Comparison of ENCODE assay signal across 1 cellular context in the genomic region with DNA sequence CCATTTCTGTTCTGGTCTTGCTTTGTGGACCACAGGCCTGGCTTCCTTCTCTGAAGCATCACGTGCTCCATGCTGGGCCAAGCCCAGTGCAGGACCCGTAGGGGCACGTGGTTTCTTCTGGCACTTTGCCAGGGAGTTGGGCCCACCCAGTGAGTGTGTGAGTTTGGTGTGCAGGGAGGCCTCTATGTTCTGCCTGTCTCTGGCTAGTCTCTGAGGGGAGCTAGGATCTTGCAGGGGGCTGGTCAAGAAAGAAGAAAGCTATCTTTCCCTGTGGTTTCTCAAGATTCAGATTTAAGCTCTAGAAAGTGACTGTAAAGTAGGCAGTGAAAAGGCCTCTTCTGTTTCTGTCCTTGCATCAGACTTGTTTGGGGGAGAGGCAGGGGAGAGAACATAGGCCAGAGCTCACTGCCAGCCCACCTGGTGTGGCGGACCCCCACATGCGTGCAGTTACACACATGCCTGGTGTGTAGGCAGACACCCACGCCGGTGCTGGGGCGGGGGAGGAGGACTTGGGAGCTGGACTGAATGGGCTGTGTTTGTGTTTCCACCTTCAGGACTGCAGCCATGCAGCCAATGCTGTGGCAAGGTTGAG.
TF ChIP-seq lines count a peak whose summit lies in the region.

No MANE protein-coding gene starts in this region.

TF ChIP-seq in WTC11, 78 proteins besides CTCF, POLR2A, EP300 and RAD21 (continued from another document):
- TF ChIP-seq, protein P1, sequence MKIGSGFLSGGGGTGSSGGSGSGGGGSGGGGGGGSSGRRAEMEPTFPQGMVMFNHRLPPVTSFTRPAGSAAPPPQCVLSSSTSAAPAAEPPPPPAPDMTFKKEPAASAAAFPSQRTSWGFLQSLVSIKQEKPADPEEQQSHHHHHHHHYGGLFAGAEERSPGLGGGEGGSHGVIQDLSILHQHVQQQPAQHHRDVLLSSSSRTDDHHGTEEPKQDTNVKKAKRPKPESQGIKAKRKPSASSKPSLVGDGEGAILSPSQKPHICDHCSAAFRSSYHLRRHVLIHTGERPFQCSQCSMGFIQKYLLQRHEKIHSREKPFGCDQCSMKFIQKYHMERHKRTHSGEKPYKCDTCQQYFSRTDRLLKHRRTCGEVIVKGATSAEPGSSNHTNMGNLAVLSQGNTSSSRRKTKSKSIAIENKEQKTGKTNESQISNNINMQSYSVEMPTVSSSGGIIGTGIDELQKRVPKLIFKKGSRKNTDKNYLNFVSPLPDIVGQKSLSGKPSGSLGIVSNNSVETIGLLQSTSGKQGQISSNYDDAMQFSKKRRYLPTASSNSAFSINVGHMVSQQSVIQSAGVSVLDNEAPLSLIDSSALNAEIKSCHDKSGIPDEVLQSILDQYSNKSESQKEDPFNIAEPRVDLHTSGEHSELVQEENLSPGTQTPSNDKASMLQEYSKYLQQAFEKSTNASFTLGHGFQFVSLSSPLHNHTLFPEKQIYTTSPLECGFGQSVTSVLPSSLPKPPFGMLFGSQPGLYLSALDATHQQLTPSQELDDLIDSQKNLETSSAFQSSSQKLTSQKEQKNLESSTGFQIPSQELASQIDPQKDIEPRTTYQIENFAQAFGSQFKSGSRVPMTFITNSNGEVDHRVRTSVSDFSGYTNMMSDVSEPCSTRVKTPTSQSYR (CRISPR knock-in tag; IDR thresholded peaks at IDR 0.05), result no peak
- TF ChIP-seq, protein P2, sequence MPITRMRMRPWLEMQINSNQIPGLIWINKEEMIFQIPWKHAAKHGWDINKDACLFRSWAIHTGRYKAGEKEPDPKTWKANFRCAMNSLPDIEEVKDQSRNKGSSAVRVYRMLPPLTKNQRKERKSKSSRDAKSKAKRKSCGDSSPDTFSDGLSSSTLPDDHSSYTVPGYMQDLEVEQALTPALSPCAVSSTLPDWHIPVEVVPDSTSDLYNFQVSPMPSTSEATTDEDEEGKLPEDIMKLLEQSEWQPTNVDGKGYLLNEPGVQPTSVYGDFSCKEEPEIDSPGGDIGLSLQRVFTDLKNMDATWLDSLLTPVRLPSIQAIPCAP (CRISPR knock-in tag; IDR thresholded peaks at IDR 0.05), result no peak
TF ChIP-seq in WTC11: peak in this region for 3.
